Comparison of ENCODE assay signal across 27 cellular contexts in the genomic region with DNA sequence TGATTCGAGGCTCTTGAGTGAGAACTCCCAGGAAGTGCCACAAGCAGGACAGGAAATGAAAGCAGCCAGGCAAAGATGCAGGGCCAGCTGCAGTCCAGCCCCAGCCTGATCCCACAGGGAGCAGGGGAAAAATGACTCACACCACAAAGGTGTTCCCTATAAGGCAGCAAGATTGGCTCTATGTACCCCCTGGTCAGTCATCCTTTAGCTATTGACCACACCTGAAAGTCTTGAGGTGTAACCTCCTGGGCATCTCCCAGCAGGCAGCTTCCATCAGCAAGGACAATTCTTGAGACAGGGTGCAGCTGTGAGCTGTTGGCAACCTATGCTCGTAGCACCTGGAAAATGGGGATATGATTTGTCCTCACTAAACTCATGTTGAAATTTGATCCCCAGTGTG. TPM values are rescaled to one million over a fixed set of nuclear protein-coding genes. Genes with fewer than 3 reads are reported as not detected.
DNase-seq lines count a peak whose midpoint lies in the region; ATAC-seq, FAIRE-seq and TF ChIP-seq lines count a peak whose summit lies in the region.
"Had no signal": no experiment of that assay in that cellular context is flagged by ENCODE, and none has a peak within 500 bp of the region (broad histone marks: within the 10 kb centered on the region; RNA-seq: fewer than 3 reads in every experiment).

No MANE protein-coding gene starts in this region.

- DNase-seq in Calu3, result peak; percentile 1
- DNase-seq in HPDE6-E6E7 (ENCODE audit: extremely low spot score), result peak; percentile 17
- DNase-seq in K562 (ENCODE audit: extremely low read depth in 1 of 4, low spot score in 3 of 4), result no peak
- DNase-seq in kidney epithelial cell (ENCODE audit: low read depth), result peak; percentile 14
- DNase-seq in GM20000 (ENCODE audit: low spot score), result no peak
- no peak for DNase-seq in SIG-M5 treated with dmso at 0.1 percent for 504 hours (lab: John Stamatoyannopoulos, UW; ENCODE audit: unreplicated experiment)
- DNase-seq in stimulated activated CD4-positive, alpha-beta T cell treated with anti-CD3 and anti-CD28 coated beads, Interleukin-4, amount 100 ng/mL, for 1 hour, result no peak
- DNase-seq in stimulated activated CD4-positive, alpha-beta T cell treated with anti-CD3 and anti-CD28 coated beads, Interleukin-2, amount 100 ng/mL, for 24 hours, result no peak
- DNase-seq: ACHN; activated CD4-positive, alpha-beta T cell treated with anti-CD3 and anti-CD28 coated beads, Interleukin-2, amount 10 ng/mL, durations not matched to agents 24 days and 14 days; GDM1; GOT3; hippocampal formation; kidney glomerular epithelial cell; mesendoderm; naive thymus-derived CD8-positive, alpha-beta T cell; NCI-H1417; NCI-H2107; NCI-H526; pancreas; SHP77; sigmoid colon; T-cell had no signal

- no peak overlapping the region for H3K4me2 ChIP-seq in K562 (ENCODE audit: insufficient read depth, low read length)
- H3K4me2 ChIP-seq: BLaER1 treated with 17β-estradiol and CSF1 and Interleukin-3, amounts not matched to agents 10 nM and 100 nM had no signal

- H3K79me2 ChIP-seq in K562 (ENCODE audit: control insufficient read depth, insufficient read depth, low read length), result no peaks in the 10 kb centered on the region

- peaks cover 14% of the 10 kb centered on the region for H3K4me1 Mint-ChIP-seq in Calu3 (ENCODE audit: low read depth, unreplicated experiment)
- H3K4me1 Mint-ChIP-seq: activated CD4-positive, alpha-beta T cell treated with anti-CD3 and anti-CD28 coated beads, Interleukin-2, amount 10 ng/mL, durations not matched to agents 24 days and 14 days; brain had no signal

- H3K27ac ChIP-seq in K562 (ENCODE audit: extremely low read depth, low read depth, low read length), result no peak overlapping the region
- H3K27ac ChIP-seq: BLaER1 treated with 17β-estradiol and CSF1 and Interleukin-3, amounts not matched to agents 10 nM and 100 nM; pancreas; sigmoid colon; suprapubic skin had no signal

- no peaks in the 10 kb centered on the region for H3K27me3 Mint-ChIP-seq in Calu3 (ENCODE audit: unreplicated experiment)

- H3K9ac ChIP-seq in K562 (ENCODE audit: insufficient read depth in 1 of 2, low read depth in 2 of 2, low read length in 2 of 2), result no peak overlapping the region
- H3K9ac ChIP-seq: BLaER1 treated with 17β-estradiol and CSF1 and Interleukin-3, amounts not matched to agents 10 nM and 100 nM had no signal

- no peaks in the 10 kb centered on the region for H3K9me3 Mint-ChIP-seq in Calu3 (ENCODE audit: low read depth, unreplicated experiment)
- H3K9me3 Mint-ChIP-seq: activated CD4-positive, alpha-beta T cell treated with anti-CD3 and anti-CD28 coated beads, Interleukin-2, amount 10 ng/mL, durations not matched to agents 24 days and 14 days; brain; naive thymus-derived CD8-positive, alpha-beta T cell; T-cell had no signal

- H3K9me1 ChIP-seq in K562 (ENCODE audit: control insufficient read depth, insufficient read depth, low read length), result no peaks in the 10 kb centered on the region

- CTCF ChIA-PET in Calu3 (lab: Charles Lee), result no interaction called here
- CTCF ChIA-PET in K562 (lab: Yijun Ruan, JAX; ENCODE audit: low intra/inter-chr PET ratio), result no interaction called here

- H3K36me3 ChIP-seq in K562 (ENCODE audit: control insufficient read depth, insufficient read depth, low read length), result no peaks in the 10 kb centered on the region
- H3K36me3 ChIP-seq in kidney epithelial cell (ENCODE audit: control insufficient read depth, insufficient read depth, low read length), result no peaks in the 10 kb centered on the region
- H3K36me3 ChIP-seq: BLaER1 treated with 17β-estradiol and CSF1 and Interleukin-3, amounts not matched to agents 10 nM and 100 nM; pancreas; sigmoid colon; suprapubic skin had no signal

- no peak for ATAC-seq in K562
- ATAC-seq: naive thymus-derived CD8-positive, alpha-beta T cell; pancreas; T-cell had no signal

- H3K4me1 ChIP-seq in K562 (replicated peaks in 1 of 2; ENCODE audit: control insufficient read depth in 2 of 2, insufficient read depth in 2 of 2, low read length in 2 of 2), result peaks cover 0 to 6% of the 10 kb centered on the region in 2 experiments; a peak in 1 of 5 replicates
- H3K4me1 ChIP-seq: pancreas had no signal

- intact Hi-C loops in Calu3 (cut with micrococcal nuclease; ENCODE audit: unreplicated experiment) (no loop called here), K562 (cut with micrococcal nuclease) (no loop called here)

- no peaks in the 10 kb centered on the region for H4K20me1 ChIP-seq in K562 (replicated peaks; ENCODE audit: control insufficient read depth, insufficient read depth, low read length)
- H4K20me1 ChIP-seq: BLaER1 treated with 17β-estradiol and CSF1 and Interleukin-3, amounts not matched to agents 10 nM and 100 nM had no signal

- no peak overlapping the region for H3K27ac Mint-ChIP-seq in Calu3 (ENCODE audit: unreplicated experiment)
- H3K27ac Mint-ChIP-seq: activated CD4-positive, alpha-beta T cell treated with anti-CD3 and anti-CD28 coated beads, Interleukin-2, amount 10 ng/mL, durations not matched to agents 24 days and 14 days; brain; naive thymus-derived CD8-positive, alpha-beta T cell; T-cell had no signal

- no peak for TF ChIP-seq POLR2A in K562 (conservative IDR thresholded peaks at IDR 0.05)

- WGBS in K562 (ENCODE audit: insufficient coverage, low coverage, missing lambda C conversion rate), result 13% methylated on average over 2 of the region's 2 CpGs

- H2AFZ ChIP-seq in K562 (ENCODE audit: low read depth, low read length), result peak overlapping the region; percentile 7; the same call in 1 of the 2 replicates

- TF ChIP-seq CTCF in Calu3 (IDR thresholded peaks at IDR 0.05; ENCODE audit: unreplicated experiment) (no peak), K562 (IDR thresholded peaks at IDR 0.05 in 2 of 3, conservative IDR thresholded peaks at IDR 0.05 in 1 of 3; ENCODE audit: insufficient read depth in 2 of 3, low read depth in 1 of 3, low read length in 3 of 3) (no peak), kidney epithelial cell (IDR thresholded peaks at IDR 0.05; ENCODE audit: insufficient read depth, low read length, poor library complexity, severe bottlenecking) (no peak), GM20000 (IDR thresholded peaks at IDR 0.05; ENCODE audit: extremely low read depth, missing control alignments) (no peak)

- no peak for TF ChIP-seq EP300 in K562 (IDR thresholded peaks at IDR 0.05; ENCODE audit: low read length)

- no peak for TF ChIP-seq RAD21 in K562 (CRISPR knock-in tag; conservative IDR thresholded peaks at IDR 0.05 in 1 of 2, IDR thresholded peaks at IDR 0.05 in 1 of 2)

- no peak overlapping the region for H3K4me3 ChIP-seq in K562
- no peak overlapping the region for H3K4me3 ChIP-seq in kidney epithelial cell (ENCODE audit: low read depth, low read length)
- H3K4me3 ChIP-seq: BLaER1 treated with 17β-estradiol and CSF1 and Interleukin-3, amounts not matched to agents 10 nM and 100 nM; pancreas; sigmoid colon; suprapubic skin had no signal

- no peaks in the 10 kb centered on the region for H3K9me3 ChIP-seq in K562 (replicated peaks; ENCODE audit: control insufficient read depth, insufficient read depth, low read depth, low read length)
- H3K9me3 ChIP-seq: pancreas, sigmoid colon, suprapubic skin had no signal

- no peaks in the 10 kb centered on the region for H3K36me3 Mint-ChIP-seq in Calu3 (ENCODE audit: insufficient read depth, unreplicated experiment)
- H3K36me3 Mint-ChIP-seq: brain, T-cell had no signal

- H3K27me3 ChIP-seq in K562 (ENCODE audit: control insufficient read depth in 2 of 2, insufficient read depth in 2 of 2, low read length in 2 of 2), result no peaks in the 10 kb centered on the region; a peak in 1 of 5 replicates
- H3K27me3 ChIP-seq in kidney epithelial cell (ENCODE audit: control insufficient read depth, insufficient read depth, low read length), result no peaks in the 10 kb centered on the region
- H3K27me3 ChIP-seq: BLaER1 treated with 17β-estradiol and CSF1 and Interleukin-3, amounts not matched to agents 10 nM and 100 nM had no signal

- BruUV-seq in Calu3 (replicated peaks; lab: Mats Ljungman, UMichigan), result no TSS peak
- no TSS peak for BruUV-seq in K562 (replicated peaks; lab: Mats Ljungman, UMichigan)

- POLR2A ChIA-PET in K562 (lab: Yijun Ruan, JAX), result no interaction called here

- in situ Hi-C loops in K562 (cut with MboI), result no loop called here

- no peak for FAIRE-seq in K562 (lab: Jason Lieb, UNC)
- FAIRE-seq: D721Med, pancreas had no signal

- H3K4me3 Mint-ChIP-seq in Calu3 (ENCODE audit: low read depth, unreplicated experiment), result no peak overlapping the region
- H3K4me3 Mint-ChIP-seq: activated CD4-positive, alpha-beta T cell treated with anti-CD3 and anti-CD28 coated beads, Interleukin-2, amount 10 ng/mL, durations not matched to agents 24 days and 14 days; brain; naive thymus-derived CD8-positive, alpha-beta T cell; T-cell had no signal

TF ChIP-seq in K562, 482 proteins besides CTCF, POLR2A, EP300 and RAD21:
- TF ChIP-seq GABPA (tag; conservative IDR thresholded peaks at IDR 0.05; ENCODE audit: low read depth) (0 out of 2 replicates have a peak, but pooled peaks have one; percentile 29), STAG1 (CRISPR knock-in tag; IDR thresholded peaks at IDR 0.05; ENCODE audit: borderline replicate concordance) (no peak)

RNA-seq across cellular contexts. Expression of a gene that starts 27.9 kb away (rescaled TPM):
- total RNA-seq in Calu3 (2022) (not detected in 2 replicates), K562 (2014; rRNA removed) (0.29 TPM in 1 of 2 replicates, not detected in the other), K562 (2014; rRNA removed; fragmentation: Illumina TruSeq; extraction: Trizol) (1.3 and 1.5 TPM in 2 replicates), K562 (2015; rRNA removed; fragmentation: Illumina TruSeq; extraction: Trizol) (0.26 and 0.47 TPM in 2 replicates), K562 (2021) (0.38 and 0.94 TPM in 2 replicates), kidney epithelial cell (not detected in 2 replicates)
- 0.72 TPM in 1 of 2 replicates, not detected in the other for total RNA-seq in K562 (2011; cell fraction: chromatin; rRNA removed; ENCODE audit: low replicate concordance)
- total RNA-seq in K562 (2011; cell fraction: nucleolus; rRNA removed), result not detected in 2 replicates
- total RNA-seq in K562 (2011; cell fraction: nucleoplasm; rRNA removed), result not detected in 2 replicates
- polyA plus RNA-seq in K562 (2011; rRNA removed) (0.22 and 0.92 TPM in 2 replicates), K562 (2014; fragmentation: Illumina TruSeq; extraction: Trizol) (0.68 and 0.91 TPM in 2 replicates), K562 (2014; fragmentation: Nextera tagmentation; extraction: Ambion mirVana) (1 to 10 TPM; 2.7 to 3.9 TPM), K562 (2014; rRNA removed) (1.1 TPM in 2 replicates)
- 0.18 TPM in 1 of 2 replicates, not detected in the other for polyA plus RNA-seq in K562 (2011; cell fraction: cytosol; rRNA removed)
- polyA plus RNA-seq in K562 (2011; cell fraction: nucleus; rRNA removed), result 0.30 and 0.35 TPM in 2 replicates
- 1.2 and 1.6 TPM in 2 replicates for polyA plus RNA-seq in K562 (2012)
- 0.45 and 0.95 TPM in 2 replicates for polyA minus RNA-seq in K562 (2011; rRNA and poly(A)+ RNA removed)
- polyA minus RNA-seq in K562 (2011; cell fraction: cytosol; rRNA and poly(A)+ RNA removed), result not detected in 2 replicates
- not detected in 2 replicates for polyA minus RNA-seq in K562 (2011; cell fraction: nucleus; rRNA and poly(A)+ RNA removed)
- total RNA-seq: activated CD4-positive, alpha-beta T cell treated with anti-CD3 and anti-CD28 coated beads, Interleukin-2, amount 10 ng/mL, durations not matched to agents 24 days and 14 days; naive thymus-derived CD8-positive, alpha-beta T cell; pancreas; sigmoid colon; suprapubic skin; T-cell had no signal
- polyA plus RNA-seq: naive thymus-derived CD8-positive, alpha-beta T cell; pancreas; sigmoid colon had no signal

Comparison
In these comparisons a context has a peak if more than half of its experiments do, and no peak if none do; other contexts are left out.
1. DNase-seq: peak in Calu3 (single experiment), HPDE6-E6E7 (single experiment) and kidney epithelial cell (single experiment); none in K562 (0 of 4), GM20000 (single experiment), SIG-M5 treated with dmso at 0.1 percent for 504 hours (single experiment), stimulated activated CD4-positive, alpha-beta T cell treated with anti-CD3 and anti-CD28 coated beads, Interleukin-4, amount 100 ng/mL, for 1 hour (single experiment) and stimulated activated CD4-positive, alpha-beta T cell treated with anti-CD3 and anti-CD28 coated beads, Interleukin-2, amount 100 ng/mL, for 24 hours (0 of 2).